1 cellular context compared by ENCODE assay signal in genomic region chr19:2059422-2060201, GRCh38.
TF ChIP-seq lines count a peak whose summit lies in the region.

No MANE protein-coding gene starts in this region.

TF ChIP-seq in HepG2, 621 proteins besides CTCF, POLR2A, EP300 and RAD21 (continued from another document and continues in another):
- TF ChIP-seq ZNF609 (CRISPR knock-in tag; IDR thresholded peaks at IDR 0.05; ENCODE audit: borderline replicate concordance): peak; percentile 68; the same call in 1 of the 2 replicates
- peak; percentile 83 for TF ChIP-seq MED8 (CRISPR knock-in tag; IDR thresholded peaks at IDR 0.05; ENCODE audit: insufficient replicate concordance)
- TF ChIP-seq FOXJ3 (CRISPR knock-in tag; IDR thresholded peaks at IDR 0.05; ENCODE audit: borderline replicate concordance): peak; percentile 21; the same call in 1 of the 2 replicates
- TF ChIP-seq KDM3A (CRISPR knock-in tag; IDR thresholded peaks at IDR 0.05; ENCODE audit: low read depth): peak; percentile 78
- peak; percentile 56; the same call in 1 of the 2 replicates for TF ChIP-seq GPN1 (CRISPR knock-in tag; IDR thresholded peaks at IDR 0.05; ENCODE audit: borderline replicate concordance)
- peak; percentile 71; the same call in 1 of the 2 replicates for TF ChIP-seq ZNF607 (CRISPR knock-in tag; IDR thresholded peaks at IDR 0.05; ENCODE audit: borderline replicate concordance)
- TF ChIP-seq MTA3 (CRISPR knock-in tag; IDR thresholded peaks at IDR 0.05): no peak
- peak in 1 of 2 experiments; percentile 99; a peak in 2 of 4 replicates for TF ChIP-seq ATF4 (CRISPR knock-in tag; IDR thresholded peaks at IDR 0.05)
- TF ChIP-seq ZNF704 (CRISPR knock-in tag; IDR thresholded peaks at IDR 0.05; ENCODE audit: borderline replicate concordance): no peak; the same call in 1 of the 2 replicates
- no peak for TF ChIP-seq REXO4 (CRISPR knock-in tag; IDR thresholded peaks at IDR 0.05; ENCODE audit: borderline replicate concordance)
- TF ChIP-seq ZNF281 (CRISPR knock-in tag; IDR thresholded peaks at IDR 0.05; ENCODE audit: borderline replicate concordance): peak; percentile 83
- no peak for TF ChIP-seq PREB (CRISPR knock-in tag; IDR thresholded peaks at IDR 0.05)
- TF ChIP-seq ZNF296 (CRISPR knock-in tag; conservative IDR thresholded peaks at IDR 0.05): peak; percentile 89; the same call in 1 of the 2 replicates
- peak; percentile 76; the same call in 1 of the 2 replicates for TF ChIP-seq ARHGAP35 (CRISPR knock-in tag; IDR thresholded peaks at IDR 0.05; ENCODE audit: borderline replicate concordance)
- peak; percentile 62; the same call in 1 of the 2 replicates for TF ChIP-seq HOXA3 (CRISPR knock-in tag; IDR thresholded peaks at IDR 0.05)
- TF ChIP-seq THYN1 (CRISPR knock-in tag; IDR thresholded peaks at IDR 0.05; ENCODE audit: borderline replicate concordance, low read depth): 0 out of 2 replicates have a peak, but pooled peaks have one; percentile 37
- TF ChIP-seq POGZ (CRISPR knock-in tag; IDR thresholded peaks at IDR 0.05): 0 out of 2 replicates have a peak, but pooled peaks have one; percentile 33
- TF ChIP-seq SRSF1 (optimal IDR thresholded peaks at IDR 0.05; ENCODE audit: low read depth, low read length): no peak
- peak; percentile 64; the same call in 1 of the 2 replicates for TF ChIP-seq ZBTB26 (CRISPR knock-in tag; IDR thresholded peaks at IDR 0.05; ENCODE audit: borderline replicate concordance)
- no peak for TF ChIP-seq STAG1 (CRISPR knock-in tag; IDR thresholded peaks at IDR 0.05)
- no peak for TF ChIP-seq ZNF484 (CRISPR knock-in tag; IDR thresholded peaks at IDR 0.05; ENCODE audit: borderline replicate concordance, low read depth)
- TF ChIP-seq HNF4A (CRISPR knock-in tag; IDR thresholded peaks at IDR 0.05): peak; percentile 75
- peak; percentile 91 for TF ChIP-seq SAP130 (CRISPR knock-in tag; IDR thresholded peaks at IDR 0.05; ENCODE audit: low read depth)
- no peak for TF ChIP-seq MAFG (CRISPR knock-in tag; IDR thresholded peaks at IDR 0.05)
- peak; percentile 57; the same call in 1 of the 2 replicates for TF ChIP-seq ZNF614 (CRISPR knock-in tag; IDR thresholded peaks at IDR 0.05; ENCODE audit: borderline replicate concordance)
- no peak for TF ChIP-seq HNRNPH1 (optimal IDR thresholded peaks at IDR 0.05; ENCODE audit: low read depth, low read length)
- peak; percentile 55 for TF ChIP-seq CBX1 (IDR thresholded peaks at IDR 0.05; ENCODE audit: low read depth)
- peak; percentile 19; the same call in 1 of the 2 replicates for TF ChIP-seq KLF12 (CRISPR knock-in tag; IDR thresholded peaks at IDR 0.05; ENCODE audit: borderline replicate concordance)
- peak; percentile 69; the same call in 1 of the 2 replicates for TF ChIP-seq DR1 (CRISPR knock-in tag; IDR thresholded peaks at IDR 0.05)
- 0 out of 2 replicates have a peak, but pooled peaks have one; percentile 14 for TF ChIP-seq ZNF563 (CRISPR knock-in tag; IDR thresholded peaks at IDR 0.05)
- TF ChIP-seq SIX1 (CRISPR knock-in tag; IDR thresholded peaks at IDR 0.05; ENCODE audit: borderline replicate concordance): no peak
- TF ChIP-seq ZSCAN25 (CRISPR knock-in tag; IDR thresholded peaks at IDR 0.05): peak; percentile 85
- TF ChIP-seq IRX3 (CRISPR knock-in tag; IDR thresholded peaks at IDR 0.05; ENCODE audit: borderline replicate concordance, low read depth): 0 out of 2 replicates have a peak, but pooled peaks have one; percentile 27
- peak; percentile 37; the same call in 1 of the 2 replicates for TF ChIP-seq SKIL (CRISPR knock-in tag; IDR thresholded peaks at IDR 0.05; ENCODE audit: borderline replicate concordance)
- TF ChIP-seq PLRG1 (conservative IDR thresholded peaks at IDR 0.05): no peak
- peak; percentile 97 for TF ChIP-seq FOSL2 (CRISPR knock-in tag; IDR thresholded peaks at IDR 0.05)
- 0 out of 2 replicates have a peak, but pooled peaks have one; percentile 22 for TF ChIP-seq ATF3 (CRISPR knock-in tag; IDR thresholded peaks at IDR 0.05)
- 0 out of 2 replicates have a peak, but pooled peaks have one; percentile 64 for TF ChIP-seq ZNF230 (CRISPR knock-in tag; IDR thresholded peaks at IDR 0.05)
- TF ChIP-seq ZNF317 (CRISPR knock-in tag; IDR thresholded peaks at IDR 0.05): peak; percentile 90
- TF ChIP-seq NFATC3 (CRISPR knock-in tag; IDR thresholded peaks at IDR 0.05): peak; percentile 17; the same call in 1 of the 2 replicates
- TF ChIP-seq ARID4A (CRISPR knock-in tag; IDR thresholded peaks at IDR 0.05; ENCODE audit: borderline replicate concordance): peak; percentile 90
- peak; percentile 71 for TF ChIP-seq ZNF788 (CRISPR knock-in tag; IDR thresholded peaks at IDR 0.05; ENCODE audit: borderline replicate concordance)
- TF ChIP-seq POLR2AphosphoS5 (IDR thresholded peaks at IDR 0.05; ENCODE audit: low read depth, low read length): peak; percentile 83
- no peak for TF ChIP-seq ONECUT2 (CRISPR knock-in tag; IDR thresholded peaks at IDR 0.05)
